ENCODE assay signal across 6 cellular contexts in the genomic region with DNA sequence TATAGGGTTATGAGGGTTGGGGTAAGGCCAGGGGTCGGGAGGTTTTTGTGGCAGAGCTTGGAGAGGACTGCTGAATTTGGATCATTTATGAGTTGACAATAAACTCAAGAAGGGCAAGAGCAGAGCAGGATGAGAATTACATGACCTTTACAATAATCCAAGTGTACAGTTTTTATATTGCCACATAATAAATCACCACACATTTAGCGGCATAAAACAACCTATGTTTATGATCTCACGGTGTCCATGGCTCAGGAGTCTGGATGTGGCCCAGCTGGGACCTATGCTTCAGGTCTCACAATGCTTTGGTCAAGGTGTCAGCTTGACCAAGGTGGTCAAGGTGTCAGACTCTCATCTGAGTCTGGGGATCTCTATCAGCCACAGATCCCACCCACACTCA.
"Had no signal": no experiment of that assay in that cellular context is flagged by ENCODE, and none has a peak within 500 bp of the region (broad histone marks: within the 10 kb centered on the region; RNA-seq: fewer than 3 reads in every experiment).

No MANE protein-coding gene starts in this region.

- ATAC-seq: GM23338, K562 had no signal

- H3K27ac Mint-ChIP-seq: GM23338, H9 had no signal

- H3K4me3 Mint-ChIP-seq: GM23338, H9 had no signal

- DNase-seq: H9, HCEC 1CT, IMR-90, KG1 had no signal

- H3K4me3 ChIP-seq: GM23338, K562 had no signal

- H3K4me1 Mint-ChIP-seq: GM23338 had no signal
